1 cellular context compared by ENCODE assay signal in the genomic region with DNA sequence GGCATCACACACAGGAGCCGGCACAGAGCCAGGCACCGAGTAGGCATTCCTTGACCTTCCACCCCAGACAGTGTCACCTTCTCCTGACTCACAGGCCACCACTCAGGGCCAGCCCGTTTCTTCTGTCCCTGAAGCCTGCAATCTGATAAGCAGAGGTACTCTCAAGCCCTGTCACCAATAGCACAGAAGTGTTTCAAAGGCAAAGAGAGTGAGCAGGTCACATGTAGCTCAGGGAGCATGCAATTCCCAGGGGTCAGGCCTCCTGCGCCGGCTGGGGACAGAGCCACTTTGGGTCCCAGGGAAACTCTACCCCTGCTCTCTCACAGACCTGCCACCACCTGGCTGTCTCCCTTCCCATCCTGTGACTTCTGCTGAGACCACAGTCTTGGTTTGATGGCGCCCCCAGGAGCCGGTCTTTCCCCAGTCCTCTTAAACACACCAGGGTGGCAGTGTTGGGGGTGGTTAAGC.
TF ChIP-seq lines count a peak whose summit lies in the region.

No MANE protein-coding gene starts in this region.

TF ChIP-seq in HepG2, 621 proteins besides CTCF, POLR2A, EP300 and RAD21 (continued from another document and continues in another):
- TF ChIP-seq, protein P1, sequence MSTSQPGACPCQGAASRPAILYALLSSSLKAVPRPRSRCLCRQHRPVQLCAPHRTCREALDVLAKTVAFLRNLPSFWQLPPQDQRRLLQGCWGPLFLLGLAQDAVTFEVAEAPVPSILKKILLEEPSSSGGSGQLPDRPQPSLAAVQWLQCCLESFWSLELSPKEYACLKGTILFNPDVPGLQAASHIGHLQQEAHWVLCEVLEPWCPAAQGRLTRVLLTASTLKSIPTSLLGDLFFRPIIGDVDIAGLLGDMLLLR (CRISPR knock-in tag; IDR thresholded peaks at IDR 0.05): no peak
- TF ChIP-seq ZNF512 (CRISPR knock-in tag; IDR thresholded peaks at IDR 0.05) (0 out of 2 replicates have a peak, but pooled peaks have one; percentile 42), RCOR2 (CRISPR knock-in tag; IDR thresholded peaks at IDR 0.05) (no peak), GABPA (IDR thresholded peaks at IDR 0.05; ENCODE audit: low read depth, low read length) (no peak), GABPA (CRISPR knock-in tag; IDR thresholded peaks at IDR 0.05; ENCODE audit: low read depth) (no peak), SNAI1 (CRISPR knock-in tag; IDR thresholded peaks at IDR 0.05; ENCODE audit: borderline replicate concordance) (no peak), CEBPG (CRISPR knock-in tag; IDR thresholded peaks at IDR 0.05) (0 out of 2 replicates have a peak, but pooled peaks have one; percentile 2), SP2 (CRISPR knock-in tag; IDR thresholded peaks at IDR 0.05) (no peak), TFAP4 (IDR thresholded peaks at IDR 0.05; ENCODE audit: borderline replicate concordance, low read depth) (0 out of 2 replicates have a peak, but pooled peaks have one; percentile 30), ZBTB46 (CRISPR knock-in tag; IDR thresholded peaks at IDR 0.05; ENCODE audit: borderline replicate concordance) (0 out of 2 replicates have a peak, but pooled peaks have one; percentile 44), NR3C1 (CRISPR knock-in tag; IDR thresholded peaks at IDR 0.05) (no peak), ZNF264 (CRISPR knock-in tag; IDR thresholded peaks at IDR 0.05) (peak; percentile 36; the same call in 1 of the 2 replicates), NFIB (CRISPR knock-in tag; IDR thresholded peaks at IDR 0.05; ENCODE audit: borderline replicate concordance) (no peak), ETS1 (CRISPR knock-in tag; IDR thresholded peaks at IDR 0.05) (no peak), ZNF230 (CRISPR knock-in tag; IDR thresholded peaks at IDR 0.05) (peak; percentile 44; the same call in 1 of the 2 replicates), ZNF205 (CRISPR knock-in tag; IDR thresholded peaks at IDR 0.05) (no peak), MEIS2 (CRISPR knock-in tag; IDR thresholded peaks at IDR 0.05) (peak; percentile 70; the same call in 1 of the 2 replicates), NCOR1 (IDR thresholded peaks at IDR 0.05; ENCODE audit: borderline replicate concordance, low read length) (no peak), ZNF766 (CRISPR knock-in tag; IDR thresholded peaks at IDR 0.05; ENCODE audit: borderline replicate concordance) (peak; percentile 33; the same call in 1 of the 2 replicates), MAFK (conservative IDR thresholded peaks at IDR 0.05 in 1 of 2, IDR thresholded peaks at IDR 0.05 in 1 of 2; ENCODE audit: low read length in 2 of 2) (no peak), ZNF317 (CRISPR knock-in tag; IDR thresholded peaks at IDR 0.05) (no peak), TEAD3 (CRISPR knock-in tag; optimal IDR thresholded peaks at IDR 0.05; ENCODE audit: borderline replicate concordance) (peak; percentile 30), TBP (CRISPR knock-in tag; IDR thresholded peaks at IDR 0.05) (no peak), ZNF343 (CRISPR knock-in tag; IDR thresholded peaks at IDR 0.05) (0 out of 2 replicates have a peak, but pooled peaks have one; percentile 48), ZNF782 (CRISPR knock-in tag; IDR thresholded peaks at IDR 0.05; ENCODE audit: borderline replicate concordance) (peak; percentile 38; the same call in 1 of the 2 replicates), ZNF275 (CRISPR knock-in tag; IDR thresholded peaks at IDR 0.05; ENCODE audit: borderline replicate concordance) (no peak), SMC3 (IDR thresholded peaks at IDR 0.05; ENCODE audit: low read length) (peak; percentile 37; the same call in 1 of the 2 replicates), ZNF501 (CRISPR knock-in tag; IDR thresholded peaks at IDR 0.05) (no peak; the same call in 1 of the 2 replicates), RARA (CRISPR knock-in tag; IDR thresholded peaks at IDR 0.05) (peak; percentile 37; the same call in 1 of the 2 replicates), ZNF292 (CRISPR knock-in tag; IDR thresholded peaks at IDR 0.05; ENCODE audit: borderline replicate concordance, low read depth) (peak; percentile 72; the same call in 1 of the 2 replicates), DPF2 (CRISPR knock-in tag; IDR thresholded peaks at IDR 0.05; ENCODE audit: borderline replicate concordance, low read depth) (no peak), MZF1 (CRISPR knock-in tag; IDR thresholded peaks at IDR 0.05; ENCODE audit: borderline replicate concordance) (no peak), ZKSCAN1 (IDR thresholded peaks at IDR 0.05; ENCODE audit: low read length) (peak; percentile 66; the same call in 1 of the 2 replicates), HDAC6 (IDR thresholded peaks at IDR 0.05; ENCODE audit: low read depth, low read length) (no peak), ZSCAN25 (CRISPR knock-in tag; IDR thresholded peaks at IDR 0.05) (0 out of 2 replicates have a peak, but pooled peaks have one; percentile 11), PHF21A (CRISPR knock-in tag; IDR thresholded peaks at IDR 0.05) (peak; percentile 69; the same call in 1 of the 2 replicates), ISL2 (CRISPR knock-in tag; IDR thresholded peaks at IDR 0.05) (peak; percentile 37; the same call in 1 of the 2 replicates), CBFB (CRISPR knock-in tag; IDR thresholded peaks at IDR 0.05) (no peak), EED (CRISPR knock-in tag; IDR thresholded peaks at IDR 0.05) (no peak)
- TF ChIP-seq, protein P2, sequence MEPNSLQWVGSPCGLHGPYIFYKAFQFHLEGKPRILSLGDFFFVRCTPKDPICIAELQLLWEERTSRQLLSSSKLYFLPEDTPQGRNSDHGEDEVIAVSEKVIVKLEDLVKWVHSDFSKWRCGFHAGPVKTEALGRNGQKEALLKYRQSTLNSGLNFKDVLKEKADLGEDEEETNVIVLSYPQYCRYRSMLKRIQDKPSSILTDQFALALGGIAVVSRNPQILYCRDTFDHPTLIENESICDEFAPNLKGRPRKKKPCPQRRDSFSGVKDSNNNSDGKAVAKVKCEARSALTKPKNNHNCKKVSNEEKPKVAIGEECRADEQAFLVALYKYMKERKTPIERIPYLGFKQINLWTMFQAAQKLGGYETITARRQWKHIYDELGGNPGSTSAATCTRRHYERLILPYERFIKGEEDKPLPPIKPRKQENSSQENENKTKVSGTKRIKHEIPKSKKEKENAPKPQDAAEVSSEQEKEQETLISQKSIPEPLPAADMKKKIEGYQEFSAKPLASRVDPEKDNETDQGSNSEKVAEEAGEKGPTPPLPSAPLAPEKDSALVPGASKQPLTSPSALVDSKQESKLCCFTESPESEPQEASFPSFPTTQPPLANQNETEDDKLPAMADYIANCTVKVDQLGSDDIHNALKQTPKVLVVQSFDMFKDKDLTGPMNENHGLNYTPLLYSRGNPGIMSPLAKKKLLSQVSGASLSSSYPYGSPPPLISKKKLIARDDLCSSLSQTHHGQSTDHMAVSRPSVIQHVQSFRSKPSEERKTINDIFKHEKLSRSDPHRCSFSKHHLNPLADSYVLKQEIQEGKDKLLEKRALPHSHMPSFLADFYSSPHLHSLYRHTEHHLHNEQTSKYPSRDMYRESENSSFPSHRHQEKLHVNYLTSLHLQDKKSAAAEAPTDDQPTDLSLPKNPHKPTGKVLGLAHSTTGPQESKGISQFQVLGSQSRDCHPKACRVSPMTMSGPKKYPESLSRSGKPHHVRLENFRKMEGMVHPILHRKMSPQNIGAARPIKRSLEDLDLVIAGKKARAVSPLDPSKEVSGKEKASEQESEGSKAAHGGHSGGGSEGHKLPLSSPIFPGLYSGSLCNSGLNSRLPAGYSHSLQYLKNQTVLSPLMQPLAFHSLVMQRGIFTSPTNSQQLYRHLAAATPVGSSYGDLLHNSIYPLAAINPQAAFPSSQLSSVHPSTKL (CRISPR knock-in tag; IDR thresholded peaks at IDR 0.05): peak; percentile 45; the same call in 1 of the 2 replicates
- TF ChIP-seq, protein P3, sequence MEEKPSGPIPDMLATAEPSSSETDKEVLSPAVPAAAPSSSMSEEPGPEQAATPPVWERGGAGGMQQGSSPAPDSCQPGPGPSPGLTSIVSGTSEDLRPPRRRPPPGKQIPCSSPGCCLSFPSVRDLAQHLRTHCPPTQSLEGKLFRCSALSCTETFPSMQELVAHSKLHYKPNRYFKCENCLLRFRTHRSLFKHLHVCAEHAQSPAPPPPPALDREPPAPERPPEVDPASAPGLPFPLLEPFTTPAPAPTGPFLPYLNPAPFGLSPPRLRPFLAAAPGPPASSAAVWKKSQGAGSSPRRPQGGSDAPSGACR (CRISPR knock-in tag; IDR thresholded peaks at IDR 0.05): 0 out of 2 replicates have a peak, but pooled peaks have one; percentile 35
- TF ChIP-seq, protein P4, sequence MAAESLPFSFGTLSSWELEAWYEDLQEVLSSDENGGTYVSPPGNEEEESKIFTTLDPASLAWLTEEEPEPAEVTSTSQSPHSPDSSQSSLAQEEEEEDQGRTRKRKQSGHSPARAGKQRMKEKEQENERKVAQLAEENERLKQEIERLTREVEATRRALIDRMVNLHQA (CRISPR knock-in tag; IDR thresholded peaks at IDR 0.05): no peak
- TF ChIP-seq, protein P5, sequence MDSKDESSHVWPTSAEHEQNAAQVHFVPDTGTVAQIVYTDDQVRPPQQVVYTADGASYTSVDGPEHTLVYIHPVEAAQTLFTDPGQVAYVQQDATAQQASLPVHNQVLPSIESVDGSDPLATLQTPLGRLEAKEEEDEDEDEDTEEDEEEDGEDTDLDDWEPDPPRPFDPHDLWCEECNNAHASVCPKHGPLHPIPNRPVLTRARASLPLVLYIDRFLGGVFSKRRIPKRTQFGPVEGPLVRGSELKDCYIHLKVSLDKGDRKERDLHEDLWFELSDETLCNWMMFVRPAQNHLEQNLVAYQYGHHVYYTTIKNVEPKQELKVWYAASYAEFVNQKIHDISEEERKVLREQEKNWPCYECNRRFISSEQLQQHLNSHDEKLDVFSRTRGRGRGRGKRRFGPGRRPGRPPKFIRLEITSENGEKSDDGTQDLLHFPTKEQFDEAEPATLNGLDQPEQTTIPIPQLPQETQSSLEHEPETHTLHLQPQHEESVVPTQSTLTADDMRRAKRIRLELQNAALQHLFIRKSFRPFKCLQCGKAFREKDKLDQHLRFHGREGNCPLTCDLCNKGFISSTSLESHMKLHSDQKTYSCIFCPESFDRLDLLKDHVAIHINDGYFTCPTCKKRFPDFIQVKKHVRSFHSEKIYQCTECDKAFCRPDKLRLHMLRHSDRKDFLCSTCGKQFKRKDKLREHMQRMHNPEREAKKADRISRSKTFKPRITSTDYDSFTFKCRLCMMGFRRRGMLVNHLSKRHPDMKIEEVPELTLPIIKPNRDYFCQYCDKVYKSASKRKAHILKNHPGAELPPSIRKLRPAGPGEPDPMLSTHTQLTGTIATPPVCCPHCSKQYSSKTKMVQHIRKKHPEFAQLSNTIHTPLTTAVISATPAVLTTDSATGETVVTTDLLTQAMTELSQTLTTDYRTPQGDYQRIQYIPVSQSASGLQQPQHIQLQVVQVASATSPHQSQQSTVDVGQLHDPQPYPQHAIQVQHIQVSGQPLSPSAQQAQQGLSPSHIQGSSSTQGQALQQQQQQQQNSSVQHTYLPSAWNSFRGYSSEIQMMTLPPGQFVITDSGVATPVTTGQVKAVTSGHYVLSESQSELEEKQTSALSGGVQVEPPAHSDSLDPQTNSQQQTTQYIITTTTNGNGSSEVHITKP (CRISPR knock-in tag; IDR thresholded peaks at IDR 0.05; ENCODE audit: low read depth): 0 out of 2 replicates have a peak, but pooled peaks have one; percentile 28
